ENCODE assay signal across 7 cellular contexts in genomic region chr21:44940116-44940631, GRCh38. TPM values are rescaled to one million over a fixed set of nuclear protein-coding genes. Genes with fewer than 3 reads are reported as not detected.
DNase-seq lines count a peak whose midpoint lies in the region; ATAC-seq and TF ChIP-seq lines count a peak whose summit lies in the region.

No MANE protein-coding gene starts in this region.

- H2AFZ ChIP-seq in osteoblast (ENCODE audit: low read length): peak overlapping the region; percentile 74

- peak overlapping the region; percentile 44 for H3K4me3 ChIP-seq in RWPE2 (ENCODE audit: severe bottlenecking)
- peak overlapping the region; percentile 85 to 100 (median 94) for H3K4me3 ChIP-seq in esophagus squamous epithelium
- H3K4me3 ChIP-seq in osteoblast (ENCODE audit: insufficient read depth, low read length): peak overlapping the region; percentile 88

- intact Hi-C loops in esophagus squamous epithelium (cut with DNase I): no loop called here

- DNase-seq in RWPE2 (ENCODE audit: low spot score) (no peak), esophagus squamous epithelium (lab: John Stamatoyannopoulos, UW) (no peak), osteoblast (ENCODE audit: insufficient read length, low spot score, missing footprints) (peak; percentile 84), globus pallidus (ENCODE audit: low spot score) (no peak), NCI-H526 treated with DMSO at 0.1 percent for 48 hours (lab: John Stamatoyannopoulos, UW) (no peak)

- ATAC-seq in GM18517 (IDR thresholded peaks at IDR 0.05; ENCODE audit: unreplicated experiment) (peak; percentile 31), HG02759 (IDR thresholded peaks at IDR 0.05; ENCODE audit: unreplicated experiment) (peak; percentile 37), RWPE2 (ENCODE audit: low read depth) (no peak)

- H3K79me2 ChIP-seq in osteoblast (ENCODE audit: insufficient read depth, low read length): peaks cover 55% of the 10 kb centered on the region

- TF ChIP-seq CTCF in RWPE2 (IDR thresholded peaks at IDR 0.05; ENCODE audit: poor library complexity, severe bottlenecking) (no peak), esophagus squamous epithelium (IDR thresholded peaks at IDR 0.05) (no peak), osteoblast (IDR thresholded peaks at IDR 0.05; ENCODE audit: extremely low read depth, low read depth, low read length) (no peak)

- H3K27ac ChIP-seq in RWPE2 (ENCODE audit: poor library complexity, severe bottlenecking) (peak overlapping the region; percentile 52), esophagus squamous epithelium (peak overlapping the region; percentile 36 to 81 (median 76)), osteoblast (ENCODE audit: low read depth, low read length) (peak overlapping the region; percentile 72)

- no peak for TF ChIP-seq POLR2A in esophagus squamous epithelium (IDR thresholded peaks at IDR 0.05)

- peaks cover 29% of the 10 kb centered on the region for H3K36me3 ChIP-seq in RWPE2 (ENCODE audit: low read depth)
- H3K36me3 ChIP-seq in esophagus squamous epithelium: peaks cover 0 to 23% (median 8%) of the 10 kb centered on the region in 3 donors
- H3K36me3 ChIP-seq in osteoblast (ENCODE audit: insufficient read depth, low read length): peaks cover 18% of the 10 kb centered on the region

- H3K4me2 ChIP-seq in osteoblast (ENCODE audit: insufficient read depth, low read length): peak overlapping the region; percentile 99

- H3K27me3 ChIP-seq in RWPE2 (ENCODE audit: insufficient read depth, poor library complexity, severe bottlenecking) (no peaks in the 10 kb centered on the region), esophagus squamous epithelium (peaks cover 0 to 2% (median 0%) of the 10 kb centered on the region in 4 donors), osteoblast (ENCODE audit: insufficient read depth, low read length) (no peaks in the 10 kb centered on the region)

- H3K4me1 ChIP-seq in RWPE2 (ENCODE audit: insufficient read depth, poor library complexity, severe bottlenecking) (peaks cover 5% of the 10 kb centered on the region), esophagus squamous epithelium (peaks cover 19 to 40% (median 22%) of the 10 kb centered on the region in 3 donors), osteoblast (ENCODE audit: insufficient read depth, low read length) (peaks cover 16% of the 10 kb centered on the region)

- no peaks in the 10 kb centered on the region for H3K9me3 ChIP-seq in RWPE2 (ENCODE audit: severe bottlenecking)
- H3K9me3 ChIP-seq in esophagus squamous epithelium: no peaks in the 10 kb centered on the region
- no peaks in the 10 kb centered on the region for H3K9me3 ChIP-seq in osteoblast (ENCODE audit: low read depth, low read length)

- WGBS in esophagus squamous epithelium, 2 donors: 0% methylated on average over 9 of the region's 53 CpGs

- peaks cover 37% of the 10 kb centered on the region for H4K20me1 ChIP-seq in osteoblast (ENCODE audit: insufficient read depth, low read length)

RNA-seq across cellular contexts. Expression of gene SLX9, which starts 0.3 kb away (rescaled TPM):
- total RNA-seq in esophagus squamous epithelium: 10 to 100 TPM; 10.2 to 16.1 (median 11.1) TPM
- 9.4 and 10.9 TPM in 2 replicates for total RNA-seq in osteoblast

RNA-seq across cellular contexts. Expression of gene ITGB2, which starts 19.5 kb away (rescaled TPM):
- total RNA-seq in esophagus squamous epithelium (10 to 100 TPM in 2 of 4 donors, 1 to 10 TPM in 2; 6.6 to 47.1 (median 18.5) TPM), osteoblast (13.3 and 15.2 TPM in 2 replicates)

Comparison
In these comparisons a context has a peak if more than half of its experiments do, and no peak if none do; other contexts are left out.
1. H3K4me3 ChIP-seq: peak in every context shown above with its lines; median percentile 94 in esophagus squamous epithelium; 88 in osteoblast; 44 in RWPE2.